9 cellular contexts compared by ENCODE assay signal in the genomic region with DNA sequence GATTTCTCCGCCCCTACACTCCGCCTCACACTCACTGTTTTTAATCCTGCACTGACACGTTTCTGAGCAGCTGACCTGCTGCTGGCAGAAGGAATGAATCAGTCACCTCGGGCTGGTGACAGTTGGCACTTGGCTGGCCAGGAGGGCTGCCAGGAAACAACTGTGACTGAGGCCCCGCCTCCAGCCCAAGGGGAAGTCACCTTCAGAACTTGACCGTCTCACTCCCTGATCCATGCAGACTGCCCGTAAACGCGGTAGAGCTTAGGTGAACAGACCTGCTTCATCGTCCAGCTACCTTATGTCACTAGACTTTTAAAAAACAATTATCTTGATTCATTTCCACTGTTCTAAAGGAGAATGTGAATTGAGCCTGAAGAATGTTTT.
DNase-seq lines count a peak whose midpoint lies in the region; ATAC-seq and TF ChIP-seq lines count a peak whose summit lies in the region.
"Had no signal": no experiment of that assay in that cellular context is flagged by ENCODE, and none has a peak within 500 bp of the region (broad histone marks: within the 10 kb centered on the region; RNA-seq: fewer than 3 reads in every experiment).

No MANE protein-coding gene starts in this region.

- intact Hi-C loops in mucosa of descending colon (cut with DNase I, micrococcal nuclease): no loop called here

- no peak for TF ChIP-seq CTCF in C4-2B (conservative IDR thresholded peaks at IDR 0.05)
- TF ChIP-seq CTCF in epithelial cell of proximal tubule (conservative IDR thresholded peaks at IDR 0.05; ENCODE audit: low read depth, low read length): no peak
- no peak for TF ChIP-seq CTCF in mucosa of descending colon (IDR thresholded peaks at IDR 0.05)

- no peaks in the 10 kb centered on the region for H3K9me3 ChIP-seq in mucosa of descending colon

- ATAC-seq in mucosa of descending colon (peak; percentile 95), GM19324 (IDR thresholded peaks at IDR 0.05; ENCODE audit: low FRiP score, unreplicated experiment) (no peak), GM19455 (IDR thresholded peaks at IDR 0.05; ENCODE audit: unreplicated experiment) (no peak)
- ATAC-seq: K562 had no signal

- H3K4me3 ChIP-seq in epithelial cell of proximal tubule (ENCODE audit: low read depth, low read length) (no peak overlapping the region), mucosa of descending colon (no peak overlapping the region)
- H3K4me3 ChIP-seq: K562 had no signal

- H3K36me3 ChIP-seq in mucosa of descending colon (ENCODE audit: low read depth): no peaks in the 10 kb centered on the region

- DNase-seq in NCI-H524 (lab: John Stamatoyannopoulos, UW): peak; percentile 74 to 82
- DNase-seq in epithelial cell of proximal tubule (ENCODE audit: low read depth): peak; percentile 37
- peak; percentile 92 to 93 (median 92) for DNase-seq in mucosa of descending colon
- DNase-seq in activated CD8-positive, alpha-beta memory T cell treated with anti-CD3 and anti-CD28 coated beads, Interleukin-2, amount 50 U/mL, for 4 hours: no peak
- DNase-seq in SHP77 (lab: John Stamatoyannopoulos, UW): no peak

- peak overlapping the region; percentile 67 for H3K27ac ChIP-seq in C4-2B

- peaks cover 33% of the 10 kb centered on the region for H3K4me1 ChIP-seq in mucosa of descending colon (ENCODE audit: low read depth)

Comparison
In these comparisons a context has a peak if more than half of its experiments do, and no peak if none do; other contexts are left out.
1. DNase-seq: peak in NCI-H524 (2 of 2), epithelial cell of proximal tubule (single experiment) and mucosa of descending colon (3 of 3); none in activated CD8-positive, alpha-beta memory T cell treated with anti-CD3 and anti-CD28 coated beads, Interleukin-2, amount 50 U/mL, for 4 hours (single experiment) and SHP77 (0 of 2).